In the genomic region with DNA sequence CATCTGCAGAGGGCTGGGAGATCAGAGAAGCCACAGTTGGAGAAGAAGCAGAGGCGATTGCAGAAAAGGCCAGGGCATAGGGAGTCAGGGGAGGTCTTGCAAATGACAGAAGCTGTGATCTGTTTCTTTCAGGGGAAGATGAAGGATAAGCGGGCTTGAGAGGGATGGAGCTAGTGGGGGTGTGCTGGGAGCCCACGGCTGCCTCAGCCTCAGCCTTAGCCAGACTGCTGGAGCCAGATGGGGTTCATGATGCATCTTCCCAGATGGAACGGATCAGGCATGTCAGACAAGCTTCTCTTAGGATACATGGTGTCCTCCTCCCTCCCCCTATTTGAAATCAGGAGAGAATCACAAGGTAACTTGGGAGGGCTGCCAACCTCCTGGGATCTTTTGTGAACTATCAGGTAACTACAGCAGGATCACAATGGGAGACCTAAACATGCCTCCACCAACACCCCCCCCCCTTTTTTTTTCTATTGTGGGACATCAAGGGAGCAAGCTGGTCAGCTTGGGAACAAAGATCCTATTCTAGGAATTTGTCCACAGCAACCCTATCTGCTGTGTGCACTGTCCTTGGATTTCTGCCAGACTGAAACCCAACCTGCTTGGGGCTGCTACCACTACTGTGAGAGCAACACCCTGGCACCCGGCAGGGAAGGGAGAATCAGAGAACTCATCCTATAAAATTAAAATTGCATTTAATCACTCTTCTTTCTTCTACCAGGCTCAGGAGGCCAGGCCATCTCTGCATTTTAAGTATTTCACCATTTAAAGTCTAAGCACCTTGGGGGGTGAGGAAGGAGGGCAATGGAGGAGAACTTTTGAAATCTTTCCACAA, we compare ENCODE assay signal across 8 cellular contexts. TPM values are rescaled to one million over a fixed set of nuclear protein-coding genes. Genes with fewer than 3 reads are reported as not detected.
DNase-seq lines count a peak whose midpoint lies in the region; ATAC-seq and TF ChIP-seq lines count a peak whose summit lies in the region.

No MANE protein-coding gene starts in this region.

- H3K4me3 ChIP-seq in astrocyte of the spinal cord (ENCODE audit: low read depth, low read length): no peak overlapping the region

- intact Hi-C loops in natural killer cell (cut with micrococcal nuclease): no loop called here
- intact Hi-C loops in activated T-helper 1 cell treated with anti-CD3 and anti-CD28 coated beads, Interleukin-12 subunit alpha, Interleukin-12 subunit beta, Interleukin-2, Interleukin-4 antibody, amounts not matched to agents 30 ng/mL and 10 ng/mL and 1 ng/mL, durations not matched to agents 14 hours and 24 hours and 36 hours (cut with micrococcal nuclease): no loop called here

- peaks cover 4 to 22% of the 10 kb centered on the region in 2 donors for H3K27me3 Mint-ChIP-seq in natural killer cell (ENCODE audit: low read depth in 2 of 2)
- peaks cover 30% of the 10 kb centered on the region for H3K27me3 Mint-ChIP-seq in activated T-helper 1 cell treated with anti-CD3 and anti-CD28 coated beads, Interleukin-12 subunit alpha, Interleukin-12 subunit beta, Interleukin-2, Interleukin-4 antibody, amounts not matched to agents 30 ng/mL and 10 ng/mL and 1 ng/mL, durations not matched to agents 14 hours and 24 hours and 36 hours (ENCODE audit: insufficient read depth)

- TF ChIP-seq CTCF in C4-2B (conservative IDR thresholded peaks at IDR 0.05): no peak
- no peak for TF ChIP-seq CTCF in astrocyte of the spinal cord (IDR thresholded peaks at IDR 0.05; ENCODE audit: low read depth, low read length)
- TF ChIP-seq CTCF in natural killer cell (IDR thresholded peaks at IDR 0.05): no peak

- ATAC-seq in natural killer cell: no peak
- no peak for ATAC-seq in GM21381 (IDR thresholded peaks at IDR 0.05; ENCODE audit: unreplicated experiment)

- in situ Hi-C loops in astrocyte of the spinal cord (cut with HindIII; ENCODE audit: low sequenced_read_pairs): no loop called here

- H3K4me3 Mint-ChIP-seq in natural killer cell: no peak overlapping the region
- no peak overlapping the region for H3K4me3 Mint-ChIP-seq in activated T-helper 1 cell treated with anti-CD3 and anti-CD28 coated beads, Interleukin-12 subunit alpha, Interleukin-12 subunit beta, Interleukin-2, Interleukin-4 antibody, amounts not matched to agents 30 ng/mL and 10 ng/mL and 1 ng/mL, durations not matched to agents 14 hours and 24 hours and 36 hours

- no peak overlapping the region for H3K27ac Mint-ChIP-seq in natural killer cell
- H3K27ac Mint-ChIP-seq in activated T-helper 1 cell treated with anti-CD3 and anti-CD28 coated beads, Interleukin-12 subunit alpha, Interleukin-12 subunit beta, Interleukin-2, Interleukin-4 antibody, amounts not matched to agents 30 ng/mL and 10 ng/mL and 1 ng/mL, durations not matched to agents 14 hours and 24 hours and 36 hours: no peak overlapping the region

- H3K9me3 Mint-ChIP-seq in natural killer cell: no peaks in the 10 kb centered on the region
- H3K9me3 Mint-ChIP-seq in activated T-helper 1 cell treated with anti-CD3 and anti-CD28 coated beads, Interleukin-12 subunit alpha, Interleukin-12 subunit beta, Interleukin-2, Interleukin-4 antibody, amounts not matched to agents 30 ng/mL and 10 ng/mL and 1 ng/mL, durations not matched to agents 14 hours and 24 hours and 36 hours: no peaks in the 10 kb centered on the region

- H3K4me1 Mint-ChIP-seq in natural killer cell: no peaks in the 10 kb centered on the region
- no peaks in the 10 kb centered on the region for H3K4me1 Mint-ChIP-seq in activated T-helper 1 cell treated with anti-CD3 and anti-CD28 coated beads, Interleukin-12 subunit alpha, Interleukin-12 subunit beta, Interleukin-2, Interleukin-4 antibody, amounts not matched to agents 30 ng/mL and 10 ng/mL and 1 ng/mL, durations not matched to agents 14 hours and 24 hours and 36 hours (ENCODE audit: low read depth)

- peak overlapping the region; percentile 22 for H3K27ac ChIP-seq in C4-2B

- DNase-seq in NCI-H2029 (lab: John Stamatoyannopoulos, UW): peak; percentile 91
- peak; percentile 51 for DNase-seq in astrocyte of the spinal cord (ENCODE audit: low read depth, low spot score)
- DNase-seq in left kidney (ENCODE audit: low read depth, low spot score): peak; percentile 86
- no peak for DNase-seq in effector CD4-positive, alpha-beta T cell
- no peak for DNase-seq in natural killer cell
- DNase-seq in activated T-helper 1 cell treated with anti-CD3 and anti-CD28 coated beads, Interleukin-12 subunit alpha, Interleukin-12 subunit beta, Interleukin-2, Interleukin-4 antibody, amounts not matched to agents 30 ng/mL and 10 ng/mL and 1 ng/mL, durations not matched to agents 14 hours and 24 hours and 36 hours (ENCODE audit: low spot score): no peak

- no peaks in the 10 kb centered on the region for H3K36me3 Mint-ChIP-seq in natural killer cell
- no peaks in the 10 kb centered on the region for H3K36me3 Mint-ChIP-seq in activated T-helper 1 cell treated with anti-CD3 and anti-CD28 coated beads, Interleukin-12 subunit alpha, Interleukin-12 subunit beta, Interleukin-2, Interleukin-4 antibody, amounts not matched to agents 30 ng/mL and 10 ng/mL and 1 ng/mL, durations not matched to agents 14 hours and 24 hours and 36 hours (ENCODE audit: low read depth)

RNA-seq across cellular contexts. Expression of gene ATP2A2, which starts 10.7 kb away (rescaled TPM):
- 100 to 1,000 TPM; 118 to 140 (median 123) TPM for total RNA-seq in natural killer cell
- 208 and 211 TPM in 2 replicates for total RNA-seq in activated T-helper 1 cell treated with anti-CD3 and anti-CD28 coated beads, Interleukin-12 subunit alpha, Interleukin-12 subunit beta, Interleukin-2, Interleukin-4 antibody, amounts not matched to agents 30 ng/mL and 10 ng/mL and 1 ng/mL, durations not matched to agents 14 hours and 24 hours and 36 hours

Comparison
In these comparisons a context has a peak if more than half of its experiments do, and no peak if none do; other contexts are left out.
1. DNase-seq: peak in NCI-H2029 (single experiment), astrocyte of the spinal cord (single experiment) and left kidney (single experiment); none in effector CD4-positive, alpha-beta T cell (single experiment), natural killer cell (single experiment) and activated T-helper 1 cell treated with anti-CD3 and anti-CD28 coated beads, Interleukin-12 subunit alpha, Interleukin-12 subunit beta, Interleukin-2, Interleukin-4 antibody, amounts not matched to agents 30 ng/mL and 10 ng/mL and 1 ng/mL, durations not matched to agents 14 hours and 24 hours and 36 hours (single experiment).